17 cellular contexts compared by ENCODE assay signal in genomic region chr11:35814026-35814425, GRCh38.
DNase-seq lines count a peak whose midpoint lies in the region; FAIRE-seq and TF ChIP-seq lines count a peak whose summit lies in the region.
"Had no signal": no experiment of that assay in that cellular context is flagged by ENCODE, and none has a peak within 500 bp of the region (broad histone marks: within the 10 kb centered on the region; RNA-seq: fewer than 3 reads in every experiment).

No MANE protein-coding gene starts in this region.

- TF ChIP-seq CTCF in bronchial epithelial cell (IDR thresholded peaks at IDR 0.05; ENCODE audit: insufficient read depth, low read length, severe bottlenecking) (no peak), keratinocyte (optimal IDR thresholded peaks at IDR 0.05 in 1 of 3, IDR thresholded peaks at IDR 0.05 in 1 of 3, conservative IDR thresholded peaks at IDR 0.05 in 1 of 3; ENCODE audit: extremely low read depth in 1 of 3, insufficient read depth in 2 of 3, low read length in 3 of 3) (no peak), BE2C (IDR thresholded peaks at IDR 0.05; ENCODE audit: low read depth, low read length) (no peak)

- H4K20me1 ChIP-seq in keratinocyte (ENCODE audit: control insufficient read depth, extremely low read depth, insufficient read depth, low read length), result no peaks in the 10 kb centered on the region

- H3K27me3 ChIP-seq in bronchial epithelial cell (ENCODE audit: control insufficient read depth, insufficient read depth, low read length), result no peaks in the 10 kb centered on the region
- H3K27me3 ChIP-seq in keratinocyte (ENCODE audit: control insufficient read depth, extremely low read depth, insufficient read depth, low read length), result no peaks in the 10 kb centered on the region
- no peaks in the 10 kb centered on the region for H3K27me3 ChIP-seq in BE2C

- no peaks in the 10 kb centered on the region for H3K36me3 ChIP-seq in bronchial epithelial cell (ENCODE audit: control insufficient read depth, insufficient read depth, low read length)
- peaks cover 0 to 4% of the 10 kb centered on the region in 2 experiments for H3K36me3 ChIP-seq in keratinocyte (ENCODE audit: control insufficient read depth in 2 of 2, extremely low read depth in 1 of 2, insufficient read depth in 2 of 2, low read length in 2 of 2)
- no peaks in the 10 kb centered on the region for H3K36me3 ChIP-seq in BE2C

- H3K27ac ChIP-seq in keratinocyte (ENCODE audit: control insufficient read depth, insufficient read depth, low read length), result no peak overlapping the region

- DNase-seq in NOMO-1 treated with DMSO at 0.1 percent for 48 hours (lab: John Stamatoyannopoulos, UW; ENCODE audit: unreplicated experiment) (peak; percentile 12), NOMO-1 treated with dmso at 0.1 percent for 144 hours (lab: John Stamatoyannopoulos, UW; ENCODE audit: unreplicated experiment) (no peak), bronchial epithelial cell (ENCODE audit: low read depth) (peak; percentile 83), keratinocyte (ENCODE audit: low read depth, low spot score) (no peak), DMS53 (lab: John Stamatoyannopoulos, UW) (no peak), NCI-H748 (lab: John Stamatoyannopoulos, UW; ENCODE audit: unreplicated experiment) (no peak), BE2C (no peak)
- DNase-seq: C1 segment of cervical spinal cord; CD4-positive, CD25-positive, alpha-beta regulatory T cell; CD8-positive, alpha-beta memory T cell; COR-L47; DMS 273 treated with DMSO at 0.1 percent for 48 hours; H9 had no signal

- H2AFZ ChIP-seq in keratinocyte (ENCODE audit: control insufficient read depth, low read length), result no peak overlapping the region

- H3K9me1 ChIP-seq in keratinocyte (ENCODE audit: control insufficient read depth, extremely low read depth, insufficient read depth, low read length), result no peaks in the 10 kb centered on the region

- H3K9ac ChIP-seq in keratinocyte (ENCODE audit: control insufficient read depth, extremely low read depth, insufficient read depth, low read length), result no peak overlapping the region

- dilution Hi-C loops in keratinocyte (cut with MboI; ENCODE audit: extremely low pct_ligation_motif_present, low sequenced_read_pairs), result loop anchor here (25.0 kb wide), 1 partner anchor 202 kb away; the partner anchor contains the start of gene FJX1

- H3K4me2 ChIP-seq in keratinocyte (ENCODE audit: control insufficient read depth, extremely low read depth, insufficient read depth, low read depth, low read length), result no peak overlapping the region

- H3K4me1 ChIP-seq in keratinocyte (ENCODE audit: control insufficient read depth, extremely low read depth, insufficient read depth, low read length), result peaks cover 8% of the 10 kb centered on the region
- H3K4me1 ChIP-seq in BE2C, result no peaks in the 10 kb centered on the region; the same call in 1 of the 2 replicates

- H3K9me3 ChIP-seq in keratinocyte (ENCODE audit: control insufficient read depth, low read depth, low read length) (no peaks in the 10 kb centered on the region), BE2C (no peaks in the 10 kb centered on the region)

- no peak overlapping the region for H3K4me3 ChIP-seq in bronchial epithelial cell (ENCODE audit: low read depth, low read length)
- H3K4me3 ChIP-seq in keratinocyte (ENCODE audit: control insufficient read depth in 2 of 3, extremely low read depth in 1 of 3, insufficient read depth in 2 of 3, low read depth in 1 of 3, low read length in 3 of 3), result no peak overlapping the region
- no peak overlapping the region for H3K4me3 ChIP-seq in BE2C (ENCODE audit: low read depth, low read length)

- no peak for FAIRE-seq in bronchial epithelial cell (lab: Jason Lieb, UNC)
- peak; percentile 36 for FAIRE-seq in keratinocyte (lab: Jason Lieb, UNC)
- FAIRE-seq: G401.6, GM12891, GM19239, H1 had no signal

- H3K79me2 ChIP-seq in keratinocyte (ENCODE audit: control insufficient read depth, insufficient read depth, low read length), result no peaks in the 10 kb centered on the region

Comparison
In these comparisons a context has a peak if more than half of its experiments do, and no peak if none do; other contexts are left out.
1. DNase-seq: peak in NOMO-1 treated with DMSO at 0.1 percent for 48 hours (single experiment) and bronchial epithelial cell (single experiment); none in NOMO-1 treated with dmso at 0.1 percent for 144 hours (single experiment), keratinocyte (single experiment), DMS53 (single experiment), NCI-H748 (single experiment) and BE2C (single experiment).